ENCODE assay signal across 1 cellular context in the genomic region with DNA sequence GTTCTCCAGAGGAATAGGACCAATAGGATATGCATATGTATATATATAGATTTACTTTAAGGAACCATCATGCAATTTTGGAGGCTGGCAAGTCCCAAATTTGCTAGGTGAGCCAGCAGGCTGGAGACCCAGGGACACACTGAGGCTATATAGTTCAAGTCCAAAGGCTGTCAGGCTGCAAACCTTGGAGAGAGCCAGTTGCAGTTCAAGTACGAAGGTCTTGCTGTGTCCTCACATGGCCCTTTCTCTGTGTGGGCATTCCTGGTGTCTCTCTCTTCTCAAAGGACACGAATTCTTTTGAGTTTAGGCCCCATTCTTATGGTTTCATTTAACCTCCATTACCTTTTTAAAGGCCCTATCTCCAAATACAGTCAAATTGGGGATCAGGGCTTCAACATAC.
TF ChIP-seq lines count a peak whose summit lies in the region.

No MANE protein-coding gene starts in this region.

TF ChIP-seq in liver, 16 proteins besides CTCF, POLR2A, EP300 and RAD21 (continued from another document):
- TF ChIP-seq ZBTB33 (IDR thresholded peaks at IDR 0.05): peak; percentile 31
- no peak for TF ChIP-seq FOXA1 (IDR thresholded peaks at IDR 0.05)
